ENCODE assay signal across 14 cellular contexts in the genomic region with DNA sequence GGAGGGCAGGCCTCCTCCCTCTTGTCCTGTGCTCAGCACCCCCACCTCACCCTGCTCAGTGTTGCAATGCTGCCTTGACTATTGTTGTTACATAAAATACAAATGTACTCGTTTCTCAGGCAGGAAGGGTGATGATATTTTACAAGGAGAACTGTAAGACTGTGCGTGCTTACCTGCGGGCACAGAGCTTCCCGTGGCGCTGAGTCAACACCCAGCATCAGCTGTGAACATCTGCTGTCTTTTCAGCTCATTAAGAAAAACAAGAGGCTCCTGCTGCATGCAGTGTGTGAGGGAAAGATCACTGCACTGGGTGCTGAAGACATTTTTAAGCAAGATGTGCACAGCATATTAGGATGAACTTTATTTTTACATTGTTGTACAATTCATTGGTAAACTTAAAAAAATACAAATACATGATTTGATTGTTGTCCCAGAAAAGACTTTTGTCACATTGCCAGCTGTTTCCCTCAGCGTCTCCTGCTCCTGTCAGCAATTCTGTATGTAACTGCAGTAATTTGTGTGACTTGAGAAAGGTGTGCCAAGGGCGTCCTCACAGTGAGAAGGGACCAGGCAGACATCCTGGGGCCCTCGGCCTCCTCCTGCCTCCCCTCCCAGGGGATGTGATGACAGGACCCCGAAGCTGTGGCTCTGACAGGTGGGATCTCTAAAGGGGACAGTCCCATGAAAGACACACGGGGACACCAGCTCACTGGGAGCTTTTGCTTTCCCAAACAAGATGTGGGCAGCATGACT. TPM values are rescaled to one million over a fixed set of nuclear protein-coding genes. Genes with fewer than 3 reads are reported as not detected.
A peak's percentile ranks its signal among the peaks of the same experiment; 100 is the strongest.
DNase-seq lines count a peak whose midpoint lies in the region; ATAC-seq and TF ChIP-seq lines count a peak whose summit lies in the region.
"Had no signal": no experiment of that assay in that cellular context is flagged by ENCODE, and none has a peak within 500 bp of the region (broad histone marks: within the 10 kb centered on the region; RNA-seq: fewer than 3 reads in every experiment).

No MANE protein-coding gene starts in this region.

- H3K36me3 Mint-ChIP-seq in activated CD4-positive, alpha-beta T cell treated with anti-CD3 and anti-CD28 coated beads for 36 hours (ENCODE audit: low read depth) = peaks cover 12% of the 10 kb centered on the region

- CTCF ChIA-PET in activated CD4-positive, alpha-beta T cell treated with anti-CD3 and anti-CD28 coated beads for 36 hours (lab: Charles Lee) = interaction anchor here (1.2 kb wide), 1 partner anchor 87 kb away, joined by 3 read pairs; no protein-coding TSS in a partner anchor

- no peak overlapping the region for H3K4me3 ChIP-seq in NB4 (ENCODE audit: low read depth, low read length)
- no peak overlapping the region for H3K4me3 ChIP-seq in ovary
- H3K4me3 ChIP-seq: colonic mucosa, vagina had no signal

- H3K36me3 ChIP-seq in ovary = no peaks in the 10 kb centered on the region
- H3K36me3 ChIP-seq: colonic mucosa had no signal

- peak; percentile 30 for DNase-seq in activated CD4-positive, alpha-beta T cell treated with anti-CD3 and anti-CD28 coated beads for 36 hours
- no peak for DNase-seq in activated CD4-positive, alpha-beta T cell treated with anti-CD3 and anti-CD28 coated beads, Interleukin-2, amount 50 U/mL, for 4 hours
- DNase-seq in NB4 (ENCODE audit: low read depth) (peak; percentile 46), caudate nucleus (lab: John Stamatoyannopoulos, UW) (peak in 18 of 61 donors; percentile 10 to 67 (median 32)), pons (ENCODE audit: low spot score) (peak; percentile 9), ovary (no peak)
- DNase-seq: activated CD4-positive, alpha-beta T cell treated with anti-CD3 and anti-CD28 coated beads, Interleukin-2, amount 50 U/mL, for 1 hour; activated naive CD4-positive, alpha-beta T cell treated with anti-CD3 and anti-CD28 coated beads, Interleukin-2, amount 50 U/mL, for 16 hours; colonic mucosa; stimulated activated CD4-positive, alpha-beta T cell treated with anti-CD3 and anti-CD28 coated beads, Interleukin-1b, Interleukin-23, amount 100 ng/mL, for 48 hours; T-helper 1 cell had no signal

- H3K4me3 Mint-ChIP-seq in activated CD4-positive, alpha-beta T cell treated with anti-CD3 and anti-CD28 coated beads for 36 hours = no peak overlapping the region

- TF ChIP-seq CTCF in NB4 (IDR thresholded peaks at IDR 0.05; ENCODE audit: low read depth, low read length) (no peak), ovary (IDR thresholded peaks at IDR 0.05) (no peak)

- H3K4me1 Mint-ChIP-seq in activated CD4-positive, alpha-beta T cell treated with anti-CD3 and anti-CD28 coated beads for 36 hours = peaks cover 5% of the 10 kb centered on the region

- POLR2A ChIA-PET in activated CD4-positive, alpha-beta T cell treated with anti-CD3 and anti-CD28 coated beads for 36 hours (lab: Charles Lee) = no interaction called here

- no peak overlapping the region for H3K27ac Mint-ChIP-seq in activated CD4-positive, alpha-beta T cell treated with anti-CD3 and anti-CD28 coated beads for 36 hours

- peak; percentile 34 for ATAC-seq in activated CD4-positive, alpha-beta T cell treated with anti-CD3 and anti-CD28 coated beads for 36 hours
- ATAC-seq in GM21825 (IDR thresholded peaks at IDR 0.05; ENCODE audit: unreplicated experiment) (no peak), GM19328 (IDR thresholded peaks at IDR 0.05; ENCODE audit: unreplicated experiment) (no peak)

- H3K9me3 ChIP-seq in ovary = no peaks in the 10 kb centered on the region
- H3K9me3 ChIP-seq: colonic mucosa, vagina had no signal

- H3K27me3 ChIP-seq in ovary = no peaks in the 10 kb centered on the region
- H3K27me3 ChIP-seq: colonic mucosa, vagina had no signal

- intact Hi-C loops in activated CD4-positive, alpha-beta T cell treated with anti-CD3 and anti-CD28 coated beads for 36 hours (cut with DNase I, micrococcal nuclease) = loop anchor here (2.0 to 5.0 kb wide), 2 partner anchors 57 to 85 kb away; a partner anchor contains a TSS
- intact Hi-C loops in ovary (cut with DNase I) = loop anchor here in 1 of 4 donors (5.0 kb wide), 1 partner anchor 95 kb away; no protein-coding TSS in a partner anchor

- H3K27ac ChIP-seq in caudate nucleus (ENCODE audit: low read depth, low read length) (peak overlapping the region; percentile 21), ovary (no peak overlapping the region)
- H3K27ac ChIP-seq: colonic mucosa, vagina had no signal

- TF ChIP-seq EP300 in ovary (IDR thresholded peaks at IDR 0.05) = no peak

- 35 to 56% (median 40%) methylated on average over 10 of the region's 10 CpGs for WGBS in ovary, 3 donors

- no peaks in the 10 kb centered on the region for H3K27me3 Mint-ChIP-seq in activated CD4-positive, alpha-beta T cell treated with anti-CD3 and anti-CD28 coated beads for 36 hours

- no peaks in the 10 kb centered on the region for H3K4me1 ChIP-seq in ovary (ENCODE audit: insufficient read depth)
- H3K4me1 ChIP-seq: colonic mucosa had no signal

- H3K9me3 Mint-ChIP-seq in activated CD4-positive, alpha-beta T cell treated with anti-CD3 and anti-CD28 coated beads for 36 hours (ENCODE audit: low read depth) = no peaks in the 10 kb centered on the region

- TF ChIP-seq POLR2A in NB4 (IDR thresholded peaks at IDR 0.05; ENCODE audit: extremely low read depth, insufficient read length) (no peak), ovary (IDR thresholded peaks at IDR 0.05) (no peak)

RNA-seq across cellular contexts. Expression of a gene that starts 56.3 kb away (rescaled TPM):
- 1,000 to 10,000 TPM; 2,842 to 4,727 TPM for total RNA-seq in activated CD4-positive, alpha-beta T cell treated with anti-CD3 and anti-CD28 coated beads for 36 hours
- 1,000 to 10,000 TPM; 1,975 to 3,878 (median 2,959) TPM for total RNA-seq in ovary
- polyA plus RNA-seq in ovary = 1,000 to 10,000 TPM; 4,745 to 7,414 TPM

Comparison
In these comparisons a context has a peak if more than half of its experiments do, and no peak if none do; other contexts are left out.
1. DNase-seq: peak in activated CD4-positive, alpha-beta T cell treated with anti-CD3 and anti-CD28 coated beads for 36 hours (single experiment), NB4 (single experiment) and pons (single experiment); none in activated CD4-positive, alpha-beta T cell treated with anti-CD3 and anti-CD28 coated beads, Interleukin-2, amount 50 U/mL, for 4 hours (0 of 2) and ovary (0 of 5).